Comparison of ENCODE assay signal across 33 cellular contexts in genomic region chr4:26379837-26380236, GRCh38.
"Had no signal": no experiment of that assay in that cellular context is flagged by ENCODE, and none has a peak within 500 bp of the region (broad histone marks: within the 10 kb centered on the region; RNA-seq: fewer than 3 reads in every experiment).

No MANE protein-coding gene starts in this region.

- FAIRE-seq: astrocyte, TTC549 had no signal

- H3K36me3 ChIP-seq: adrenal gland, brain microvascular endothelial cell, breast epithelium had no signal

- DNase-seq: activated B cell treated with CpG ODN at 0.5 μM for 24 hours; activated CD4-positive, alpha-beta memory T cell treated with anti-CD3 and anti-CD28 coated beads for 36 hours; activated CD4-positive, alpha-beta T cell treated with anti-CD3 and anti-CD28 coated beads for 4 hours; activated CD4-positive, alpha-beta T cell treated with anti-CD3 and anti-CD28 coated beads, Interleukin-2, amount 10 ng/mL, durations not matched to agents 24 days and 14 days; activated CD4-positive, alpha-beta T cell treated with anti-CD3 and anti-CD28 coated beads, Interleukin-2, amount 50 U/mL, for 1 hour; activated CD4-positive, alpha-beta T cell treated with anti-CD3 and anti-CD28 coated beads, Interleukin-2, amount 50 U/mL, for 4 hours; activated CD4-positive, CD25-positive, alpha-beta regulatory T cell treated with anti-CD3 and anti-CD28 coated beads, Interleukin-2, amount 50 U/mL, for 72 hours; activated CD8-positive, alpha-beta memory T cell treated with anti-CD3 and anti-CD28 coated beads, Interleukin-2, amount 50 U/mL, for 4 hours; activated CD8-positive, alpha-beta T cell treated with anti-CD3 and anti-CD28 coated beads for 36 hours; activated effector memory CD4-positive, alpha-beta T cell treated with anti-CD3 and anti-CD28 coated beads, Interleukin-2, amount 50 U/mL, for 16 hours; activated gamma-delta T cell treated with Interleukin-2 at 50 U/mL for 16 hours; activated naive CD4-positive, alpha-beta T cell; activated naive CD4-positive, alpha-beta T cell treated with anti-CD3 and anti-CD28 coated beads for 36 hours; activated naive CD4-positive, alpha-beta T cell treated with anti-CD3 and anti-CD28 coated beads, Interleukin-2, amount 50 U/mL, for 16 hours; activated naive CD8-positive, alpha-beta T cell treated with anti-CD3 and anti-CD28 coated beads for 36 hours; activated T-cell treated with anti-CD3 and anti-CD28 coated beads for 4 hours; activated T-cell treated with anti-CD3 and anti-CD28 coated beads, Interleukin-2, amount 50 U/mL, for 1 hour; activated T-cell treated with anti-CD3 and anti-CD28 coated beads, Interleukin-2, amount 50 U/mL, for 4 hours; activated T-cell treated with anti-CD3 and anti-CD28 coated beads, Interleukin-2, amount 50 U/mL, for 72 hours; adrenal gland; amniotic stem cell; aorta; body of pancreas; brain microvascular endothelial cell; caudate nucleus; cerebellar nuclear complex; T-helper 1 cell; T-helper 2 cell; T-helper 9 cell had no signal

- H3K27me3 ChIP-seq: adrenal gland, body of pancreas, brain microvascular endothelial cell, breast epithelium had no signal

- H3K9me3 ChIP-seq: adrenal gland, body of pancreas, breast epithelium had no signal

- H3K27ac ChIP-seq: adrenal gland, body of pancreas, brain microvascular endothelial cell, breast epithelium, VCaP had no signal

- H3K4me3 ChIP-seq: adrenal gland, body of pancreas, breast epithelium had no signal

- H3K4me1 ChIP-seq: breast epithelium had no signal
